In genomic region chr20:31835977-31836852, GRCh38 we compare ENCODE assay signal across 8 cellular contexts. TPM values are rescaled to one million over a fixed set of nuclear protein-coding genes. Genes with fewer than 3 reads are reported as not detected.
DNase-seq lines count a peak whose midpoint lies in the region; ATAC-seq, FAIRE-seq and TF ChIP-seq lines count a peak whose summit lies in the region.

No MANE protein-coding gene starts in this region.

- peak overlapping the region; percentile 61 for H3K4me2 ChIP-seq in HepG2 (ENCODE audit: low read depth, low read length)

- H3K27me3 ChIP-seq in Peyer's patch (no peaks in the 10 kb centered on the region), HepG2 (ENCODE audit: control insufficient read depth in 1 of 2, insufficient read depth in 2 of 2, low read length in 2 of 2) (peaks cover 9 to 13% of the 10 kb centered on the region in 2 experiments; a peak in 3 of 5 replicates), tibial nerve (no peaks in the 10 kb centered on the region), HAP-1 (ENCODE audit: low read depth) (no peaks in the 10 kb centered on the region)

- no peaks in the 10 kb centered on the region for H4K20me1 ChIP-seq in HepG2 (ENCODE audit: insufficient read depth, low read length)

- in situ Hi-C loops in HepG2 (cut with HindIII; ENCODE audit: extremely low pct_ligation_motif_present, low pct_unique_long_range_greater_than_20kb), result no loop called here
- in situ Hi-C loops in HAP-1 (cut with MboI; ENCODE audit: low sequenced_read_pairs), result no loop called here

- no peak for TF ChIP-seq RAD21 in HepG2 (CRISPR knock-in tag; IDR thresholded peaks at IDR 0.05)

- TF ChIP-seq POLR2A in Peyer's patch (IDR thresholded peaks at IDR 0.05) (no peak), HepG2 (IDR thresholded peaks at IDR 0.05; ENCODE audit: insufficient read depth in 1 of 2, low read depth in 2 of 2, low read length in 2 of 2) (no peak), tibial nerve (IDR thresholded peaks at IDR 0.05) (no peak)

- peaks cover 0 to 24% (median 6%) of the 10 kb centered on the region in 4 donors for H3K4me1 ChIP-seq in Peyer's patch
- peaks cover 31% of the 10 kb centered on the region for H3K4me1 ChIP-seq in HepG2 (ENCODE audit: insufficient read depth, low read length)
- H3K4me1 ChIP-seq in tibial nerve, result peaks cover 0 to 91% (median 40%) of the 10 kb centered on the region in 4 donors
- no peaks in the 10 kb centered on the region for H3K4me1 ChIP-seq in HAP-1

- H2AFZ ChIP-seq in HepG2 (ENCODE audit: low read length), result peak overlapping the region; percentile 9

- no peak overlapping the region for H3K4me3 ChIP-seq in GM12865 (ENCODE audit: low read depth, low read length)
- H3K4me3 ChIP-seq in Peyer's patch, result no peak overlapping the region
- H3K4me3 ChIP-seq in cardiac fibroblast (replicated peaks in 1 of 2; ENCODE audit: low read depth in 2 of 2, low read length in 2 of 2), result no peak overlapping the region
- peak overlapping the region in 2 of 3 experiments; percentile 3 to 55; a peak in 2 of 6 replicates for H3K4me3 ChIP-seq in HepG2 (replicated peaks in 1 of 3; ENCODE audit: insufficient read depth in 1 of 3, low read depth in 2 of 3, low read length in 3 of 3)
- H3K4me3 ChIP-seq in tibial nerve, result no peak overlapping the region
- H3K4me3 ChIP-seq in HAP-1, result no peak overlapping the region

- H3K9me3 ChIP-seq in Peyer's patch (no peaks in the 10 kb centered on the region), HepG2 (ENCODE audit: low read length) (no peaks in the 10 kb centered on the region), tibial nerve (no peaks in the 10 kb centered on the region), HAP-1 (no peaks in the 10 kb centered on the region)

- BruUV-seq in HepG2 (replicated peaks; lab: Mats Ljungman, UMichigan), result no TSS peak

- POLR2A ChIA-PET in HepG2 (lab: Yijun Ruan, JAX), result interaction anchor here (1.1 to 1.2 kb wide), 2 partner anchors 10 to 25 kb away, joined by 3 to 4 read pairs; no protein-coding TSS in a partner anchor

- ATAC-seq in HG03066 (IDR thresholded peaks at IDR 0.05; ENCODE audit: low read depth, unreplicated experiment) (peak; percentile 69), HepG2 (peak; percentile 62)

- TF ChIP-seq CTCF in GM12865 (IDR thresholded peaks at IDR 0.05; ENCODE audit: insufficient read depth, low read depth, low read length, missing control alignments), result no peak
- no peak for TF ChIP-seq CTCF in Peyer's patch (IDR thresholded peaks at IDR 0.05)
- TF ChIP-seq CTCF in cardiac fibroblast (IDR thresholded peaks at IDR 0.05; ENCODE audit: low read depth, low read length), result no peak
- TF ChIP-seq CTCF in HepG2 (CRISPR knock-in tag; IDR thresholded peaks at IDR 0.05), result no peak
- peak in 1 of 5 experiments; percentile 16 for TF ChIP-seq CTCF in tibial nerve (IDR thresholded peaks at IDR 0.05)

- intact Hi-C loops in HepG2 (cut with micrococcal nuclease; ENCODE audit: unreplicated experiment), result no loop called here

- no peaks in the 10 kb centered on the region for H3K79me2 ChIP-seq in HepG2 (ENCODE audit: insufficient read depth, low read length)

- H3K27ac ChIP-seq in Peyer's patch (no peak overlapping the region), HepG2 (ENCODE audit: extremely low read length, insufficient read depth, low read length) (no peak overlapping the region), tibial nerve (peak overlapping the region in 2 of 4 donors; percentile 60 to 81)

- DNase-seq in A172 (ENCODE audit: low spot score), result peak; percentile 96
- peak; percentile 76 for DNase-seq in GM12865 (ENCODE audit: low read depth)
- DNase-seq in Peyer's patch, result peak; percentile 58 to 84 (median 76)
- DNase-seq in cardiac fibroblast (ENCODE audit: low read depth in 2 of 2), result peak; percentile 90 to 93
- DNase-seq in HepG2 (ENCODE audit: low spot score), result peak; percentile 59
- peak; percentile 87 to 91 for DNase-seq in tibial nerve (ENCODE audit: low spot score in 2 of 2)
- no peak for DNase-seq in HAP-1 (ENCODE audit: low spot score in 2 of 2)

- CTCF ChIA-PET in HepG2 (lab: Yijun Ruan, JAX; ENCODE audit: low intra/inter-chr PET ratio, low total read pairs), result no interaction called here

- FAIRE-seq in HepG2 (lab: Jason Lieb, UNC), result peak; percentile 81

- no peak for TF ChIP-seq EP300 in HepG2 (IDR thresholded peaks at IDR 0.05; ENCODE audit: low read depth in 2 of 2, low read length in 2 of 2)
- TF ChIP-seq EP300 in HepG2 (CRISPR knock-in tag; IDR thresholded peaks at IDR 0.05; ENCODE audit: borderline replicate concordance), result no peak
- peak in 1 of 2 donors; percentile 78 for TF ChIP-seq EP300 in tibial nerve (IDR thresholded peaks at IDR 0.05)

- WGBS in HepG2 (ENCODE audit: low lambda C conversion rate), result 9% methylated on average over 14 of the region's 14 CpGs
- WGBS in tibial nerve, 2 donors, result 33 to 42% methylated on average over 10 to 14 of the region's 14 CpGs

- no peak overlapping the region for H3K9ac ChIP-seq in HepG2 (ENCODE audit: insufficient read depth, low read depth, low read length)

- H3K36me3 ChIP-seq in Peyer's patch, result no peaks in the 10 kb centered on the region
- H3K36me3 ChIP-seq in HepG2 (replicated peaks in 1 of 2; ENCODE audit: control insufficient read depth in 1 of 2, insufficient read depth in 2 of 2, low read length in 2 of 2), result no peaks in the 10 kb centered on the region
- no peaks in the 10 kb centered on the region for H3K36me3 ChIP-seq in tibial nerve
- H3K36me3 ChIP-seq in HAP-1 (replicated peaks), result no peaks in the 10 kb centered on the region

RNA-seq across cellular contexts. Expression of gene FOXS1, which starts 9.2 kb away (rescaled TPM):
- total RNA-seq in A172 (2014; rRNA removed; shearing (Covaris generic)), result 2.4 TPM in 1 of 2 replicates, not detected in the other
- total RNA-seq in Peyer's patch, result not detected
- not detected in 2 replicates for total RNA-seq in HepG2 (2016; rRNA removed; fragmentation: Illumina TruSeq; extraction: Trizol)
- not detected in 2 replicates for total RNA-seq in HepG2 (2016; cell fraction: cytosol; rRNA removed; fragmentation: Illumina TruSeq; extraction: Trizol; ENCODE audit: low read depth)
- total RNA-seq in HepG2 (2016; cell fraction: insoluble cytoplasmic fraction; rRNA removed; fragmentation: Illumina TruSeq; extraction: Trizol), result not detected in 2 replicates
- total RNA-seq in HepG2 (2016; cell fraction: membrane; rRNA removed; fragmentation: Illumina TruSeq; extraction: Trizol), result not detected in 2 replicates
- not detected in 2 replicates for total RNA-seq in HepG2 (2016; cell fraction: nucleus; rRNA removed; fragmentation: Illumina TruSeq; extraction: Trizol)
- polyA plus RNA-seq in HepG2 (2011; rRNA removed), result not detected in 2 replicates
- not detected in 2 replicates for polyA plus RNA-seq in HepG2 (2011; cell fraction: cytosol; rRNA removed)
- polyA plus RNA-seq in HepG2 (2011; cell fraction: nucleus; rRNA removed), result not detected in 2 replicates
- polyA plus RNA-seq in HepG2 (2012), result not detected in 2 replicates
- polyA plus RNA-seq in HepG2 (2016; cell fraction: cytosol; fragmentation: Illumina TruSeq; extraction: Trizol; ENCODE audit: low read depth), result not detected in 2 replicates
- polyA plus RNA-seq in HepG2 (2016; cell fraction: insoluble cytoplasmic fraction; fragmentation: Illumina TruSeq; extraction: Trizol; ENCODE audit: low read depth), result not detected in 2 replicates
- not detected in 2 replicates for polyA plus RNA-seq in HepG2 (2016; cell fraction: membrane; fragmentation: Illumina TruSeq; extraction: Trizol; ENCODE audit: low read depth)
- not detected in 2 replicates for polyA plus RNA-seq in HepG2 (2016; cell fraction: nucleus; fragmentation: Illumina TruSeq; extraction: Trizol; ENCODE audit: insufficient read depth, low read depth)
- not detected in 2 replicates for polyA minus RNA-seq in HepG2 (2011; rRNA and poly(A)+ RNA removed; ENCODE audit: low replicate concordance)
- not detected in 2 replicates for polyA minus RNA-seq in HepG2 (2011; cell fraction: cytosol; rRNA and poly(A)+ RNA removed)
- polyA minus RNA-seq in HepG2 (2011; cell fraction: nucleus; rRNA and poly(A)+ RNA removed), result not detected in 2 replicates
- 10 to 100 TPM in 1 of 4 donors, 1 to 10 TPM in 3; 3.0 to 11.8 (median 8.0) TPM for total RNA-seq in tibial nerve

RNA-seq across cellular contexts. Expression of gene MYLK2, which starts 17.1 kb away (rescaled TPM):
- total RNA-seq in A172 (2014; rRNA removed; shearing (Covaris generic)), result 0.55 and 0.91 TPM in 2 replicates
- total RNA-seq in Peyer's patch, result under 1 TPM in 1 of 4 donors, not detected in 3; 0.57 TPM
- total RNA-seq in HepG2 (2016; rRNA removed; fragmentation: Illumina TruSeq; extraction: Trizol), result 0.27 TPM in 1 of 2 replicates, not detected in the other
- total RNA-seq in HepG2 (2016; cell fraction: cytosol; rRNA removed; fragmentation: Illumina TruSeq; extraction: Trizol; ENCODE audit: low read depth), result 0.09 and 0.10 TPM in 2 replicates
- 0.17 TPM in 1 of 2 replicates, not detected in the other for total RNA-seq in HepG2 (2016; cell fraction: insoluble cytoplasmic fraction; rRNA removed; fragmentation: Illumina TruSeq; extraction: Trizol)
- 0.06 and 0.10 TPM in 2 replicates for total RNA-seq in HepG2 (2016; cell fraction: membrane; rRNA removed; fragmentation: Illumina TruSeq; extraction: Trizol)
- total RNA-seq in HepG2 (2016; cell fraction: nucleus; rRNA removed; fragmentation: Illumina TruSeq; extraction: Trizol), result 0.50 TPM in 1 of 2 replicates, not detected in the other
- polyA plus RNA-seq in HepG2 (2011; rRNA removed), result 0.04 TPM in 1 of 2 replicates, not detected in the other
- 0.03 TPM in 1 of 2 replicates, not detected in the other for polyA plus RNA-seq in HepG2 (2011; cell fraction: cytosol; rRNA removed)
- 0.05 and 0.32 TPM in 2 replicates for polyA plus RNA-seq in HepG2 (2011; cell fraction: nucleus; rRNA removed)
- not detected in 2 replicates for polyA plus RNA-seq in HepG2 (2012)
- polyA plus RNA-seq in HepG2 (2016; cell fraction: cytosol; fragmentation: Illumina TruSeq; extraction: Trizol; ENCODE audit: low read depth), result 0.10 TPM in 1 of 2 replicates, not detected in the other
- polyA plus RNA-seq in HepG2 (2016; cell fraction: insoluble cytoplasmic fraction; fragmentation: Illumina TruSeq; extraction: Trizol; ENCODE audit: low read depth), result 0.21 TPM in 1 of 2 replicates, not detected in the other
- 0.22 TPM in 1 of 2 replicates, not detected in the other for polyA plus RNA-seq in HepG2 (2016; cell fraction: membrane; fragmentation: Illumina TruSeq; extraction: Trizol; ENCODE audit: low read depth)
- polyA plus RNA-seq in HepG2 (2016; cell fraction: nucleus; fragmentation: Illumina TruSeq; extraction: Trizol; ENCODE audit: insufficient read depth, low read depth), result 0.52 and 0.59 TPM in 2 replicates
- 0.18 and 0.28 TPM in 2 replicates for polyA minus RNA-seq in HepG2 (2011; rRNA and poly(A)+ RNA removed; ENCODE audit: low replicate concordance)
- polyA minus RNA-seq in HepG2 (2011; cell fraction: cytosol; rRNA and poly(A)+ RNA removed), result not detected in 2 replicates
- polyA minus RNA-seq in HepG2 (2011; cell fraction: nucleus; rRNA and poly(A)+ RNA removed), result 0.25 and 0.39 TPM in 2 replicates
- 1 to 10 TPM in 1 of 4 donors, under 1 TPM in 1, not detected in 2; 0.66 to 1.3 TPM for total RNA-seq in tibial nerve

RNA-seq across cellular contexts. Expression of gene DUSP15, which starts 34.1 kb away (rescaled TPM):
- 2.4 and 2.5 TPM in 2 replicates for total RNA-seq in A172 (2014; rRNA removed; shearing (Covaris generic))
- total RNA-seq in Peyer's patch (10 to 100 TPM in 1 of 4 donors, 1 to 10 TPM in 2, under 1 TPM in 1; 0.53 to 19.8 (median 2.3) TPM), HepG2 (2016; rRNA removed; fragmentation: Illumina TruSeq; extraction: Trizol) (0.18 and 0.93 TPM in 2 replicates), tibial nerve (10 to 100 TPM; 31.8 to 61.3 (median 44.6) TPM)
- total RNA-seq in HepG2 (2016; cell fraction: cytosol; rRNA removed; fragmentation: Illumina TruSeq; extraction: Trizol; ENCODE audit: low read depth), result 1.1 TPM in 2 replicates
- 0.37 and 0.69 TPM in 2 replicates for total RNA-seq in HepG2 (2016; cell fraction: insoluble cytoplasmic fraction; rRNA removed; fragmentation: Illumina TruSeq; extraction: Trizol)
- 0.93 and 1.2 TPM in 2 replicates for total RNA-seq in HepG2 (2016; cell fraction: membrane; rRNA removed; fragmentation: Illumina TruSeq; extraction: Trizol)
- 0.43 and 1.6 TPM in 2 replicates for total RNA-seq in HepG2 (2016; cell fraction: nucleus; rRNA removed; fragmentation: Illumina TruSeq; extraction: Trizol)
- polyA plus RNA-seq in HepG2 (2011; rRNA removed), result 0.17 and 0.46 TPM in 2 replicates
- polyA plus RNA-seq in HepG2 (2011; cell fraction: cytosol; rRNA removed), result 0.60 and 0.79 TPM in 2 replicates
- 0.95 and 1.2 TPM in 2 replicates for polyA plus RNA-seq in HepG2 (2011; cell fraction: nucleus; rRNA removed)
- polyA plus RNA-seq in HepG2 (2012), result 0.50 and 0.83 TPM in 2 replicates
- 0.60 and 1.1 TPM in 2 replicates for polyA plus RNA-seq in HepG2 (2016; cell fraction: cytosol; fragmentation: Illumina TruSeq; extraction: Trizol; ENCODE audit: low read depth)
- polyA plus RNA-seq in HepG2 (2016; cell fraction: insoluble cytoplasmic fraction; fragmentation: Illumina TruSeq; extraction: Trizol; ENCODE audit: low read depth), result 0.47 and 1.2 TPM in 2 replicates
- polyA plus RNA-seq in HepG2 (2016; cell fraction: membrane; fragmentation: Illumina TruSeq; extraction: Trizol; ENCODE audit: low read depth), result 0.72 and 1.1 TPM in 2 replicates
- 0.88 and 1.7 TPM in 2 replicates for polyA plus RNA-seq in HepG2 (2016; cell fraction: nucleus; fragmentation: Illumina TruSeq; extraction: Trizol; ENCODE audit: insufficient read depth, low read depth)
- 0.56 TPM in 1 of 2 replicates, not detected in the other for polyA minus RNA-seq in HepG2 (2011; rRNA and poly(A)+ RNA removed; ENCODE audit: low replicate concordance)
- not detected in 2 replicates for polyA minus RNA-seq in HepG2 (2011; cell fraction: cytosol; rRNA and poly(A)+ RNA removed)
- polyA minus RNA-seq in HepG2 (2011; cell fraction: nucleus; rRNA and poly(A)+ RNA removed), result 0.87 TPM in 1 of 2 replicates, not detected in the other

RNA-seq across cellular contexts. Expression of gene TTLL9, which starts 34.2 kb away (rescaled TPM):
- 0.12 and 0.24 TPM in 2 replicates for total RNA-seq in A172 (2014; rRNA removed; shearing (Covaris generic))
- total RNA-seq in Peyer's patch (1 to 10 TPM in 1 of 4 donors, under 1 TPM in 1, not detected in 2; 0.47 to 1.7 TPM), HepG2 (2016; rRNA removed; fragmentation: Illumina TruSeq; extraction: Trizol) (not detected in 2 replicates), tibial nerve (1 to 10 TPM; 2.8 to 3.7 (median 3.1) TPM)
- not detected in 2 replicates for total RNA-seq in HepG2 (2016; cell fraction: cytosol; rRNA removed; fragmentation: Illumina TruSeq; extraction: Trizol; ENCODE audit: low read depth)
- total RNA-seq in HepG2 (2016; cell fraction: insoluble cytoplasmic fraction; rRNA removed; fragmentation: Illumina TruSeq; extraction: Trizol), result not detected in 2 replicates
- total RNA-seq in HepG2 (2016; cell fraction: membrane; rRNA removed; fragmentation: Illumina TruSeq; extraction: Trizol), result not detected in 2 replicates
- total RNA-seq in HepG2 (2016; cell fraction: nucleus; rRNA removed; fragmentation: Illumina TruSeq; extraction: Trizol), result not detected in 2 replicates
- polyA plus RNA-seq in HepG2 (2011; rRNA removed), result 0.05 TPM in 1 of 2 replicates, not detected in the other
- polyA plus RNA-seq in HepG2 (2011; cell fraction: cytosol; rRNA removed), result not detected in 2 replicates
- 0.14 TPM in 1 of 2 replicates, not detected in the other for polyA plus RNA-seq in HepG2 (2011; cell fraction: nucleus; rRNA removed)
- not detected in 2 replicates for polyA plus RNA-seq in HepG2 (2012)
- not detected in 2 replicates for polyA plus RNA-seq in HepG2 (2016; cell fraction: cytosol; fragmentation: Illumina TruSeq; extraction: Trizol; ENCODE audit: low read depth)
- polyA plus RNA-seq in HepG2 (2016; cell fraction: insoluble cytoplasmic fraction; fragmentation: Illumina TruSeq; extraction: Trizol; ENCODE audit: low read depth), result not detected in 2 replicates
- polyA plus RNA-seq in HepG2 (2016; cell fraction: membrane; fragmentation: Illumina TruSeq; extraction: Trizol; ENCODE audit: low read depth), result not detected in 2 replicates
- not detected in 2 replicates for polyA plus RNA-seq in HepG2 (2016; cell fraction: nucleus; fragmentation: Illumina TruSeq; extraction: Trizol; ENCODE audit: insufficient read depth, low read depth)
- polyA minus RNA-seq in HepG2 (2011; rRNA and poly(A)+ RNA removed; ENCODE audit: low replicate concordance), result not detected in 2 replicates
- not detected in 2 replicates for polyA minus RNA-seq in HepG2 (2011; cell fraction: cytosol; rRNA and poly(A)+ RNA removed)
- not detected in 2 replicates for polyA minus RNA-seq in HepG2 (2011; cell fraction: nucleus; rRNA and poly(A)+ RNA removed)

Comparison
In these comparisons a context has a peak if more than half of its experiments do, and no peak if none do; other contexts are left out.
1. DNase-seq: peak in A172 (single experiment), GM12865 (single experiment), Peyer's patch (3 of 3), cardiac fibroblast (2 of 2), HepG2 (single experiment) and tibial nerve (2 of 2); none in HAP-1 (0 of 2).
2. H3K4me3 ChIP-seq: peak in HepG2 (2 of 3); none in GM12865 (single experiment), Peyer's patch (0 of 4), cardiac fibroblast (0 of 2), tibial nerve (0 of 4) and HAP-1 (single experiment).